9 cellular contexts compared by ENCODE assay signal in genomic region chr11:119148855-119149370, GRCh38. TPM values are rescaled to one million over a fixed set of nuclear protein-coding genes. Genes with fewer than 3 reads are reported as not detected.
DNase-seq lines count a peak whose midpoint lies in the region; ATAC-seq, FAIRE-seq and TF ChIP-seq lines count a peak whose summit lies in the region.
"Had no signal": no experiment of that assay in that cellular context is flagged by ENCODE, and none has a peak within 500 bp of the region (broad histone marks: within the 10 kb centered on the region; RNA-seq: fewer than 3 reads in every experiment).

TSS of gene ABCG4 (plus strand) at chr11:119149052. CDS start at chr11:119149966, 914 bp downstream.

- FAIRE-seq in frontal cortex (lab: Jason Lieb, UNC) (no peak), pancreas (lab: Jason Lieb, UNC) (no peak)
- FAIRE-seq: islet of Langerhans had no signal

- TF ChIP-seq CTCF in AG09309 (IDR thresholded peaks at IDR 0.05; ENCODE audit: control insufficient read depth, insufficient read depth, low read depth, low read length, missing control alignments) (no peak), HL-60 (IDR thresholded peaks at IDR 0.05; ENCODE audit: insufficient read depth, low read length) (no peak), pancreas (IDR thresholded peaks at IDR 0.05) (no peak)

- 0 to 1% methylated on average over 31 to 58 of the region's 58 CpGs for WGBS in pancreas, 2 donors

- no peaks in the 10 kb centered on the region for H3K9me3 ChIP-seq in pancreas

- DNase-seq in AG09309 (ENCODE audit: low read depth) (no peak), HL-60 (ENCODE audit: low read depth in 1 of 2, low spot score in 1 of 2) (no peak), frontal cortex (ENCODE audit: low spot score in 2 of 2) (peak; percentile 42 to 52), pancreas (peak in 2 of 6 donors; percentile 72 to 73), islet precursor cell (no peak), NOMO-1 (lab: John Stamatoyannopoulos, UW; ENCODE audit: unreplicated experiment in 2 of 2) (no peak)
- peak; percentile 49 for DNase-seq in activated T-cell treated with anti-CD3 and anti-CD28 coated beads, Interleukin-2, amount 50 U/mL, for 1 hour

- peak; percentile 32 to 74 (median 57) for ATAC-seq in pancreas
- no peak for ATAC-seq in GM21528 (IDR thresholded peaks at IDR 0.05; ENCODE audit: low FRiP score, unreplicated experiment)

- H3K4me3 ChIP-seq in AG09309 (ENCODE audit: control insufficient read depth, low read depth, low read length) (peak within 1 kb of the TSS; percentile 51), HL-60 (replicated peaks; ENCODE audit: insufficient read depth, low read length) (peak within 1 kb of the TSS; percentile 52), pancreas (peak within 1 kb of the TSS; percentile 38 to 65 (median 47))

- intact Hi-C loops in pancreas (cut with DNase I) = no loop called here

- H3K36me3 ChIP-seq in pancreas = no peaks in the 10 kb centered on the region

- H3K27ac ChIP-seq in HL-60 (replicated peaks) = no peak within 1 kb of the TSS
- H3K27ac ChIP-seq in pancreas = no peak within 1 kb of the TSS

- no peaks in the 10 kb centered on the region for H3K4me1 ChIP-seq in pancreas

- peaks cover 36% of the 10 kb centered on the region for H3K27me3 ChIP-seq in HL-60 (ENCODE audit: insufficient read depth, poor library complexity, severe bottlenecking)
- peaks cover 0 to under 1% (median 0%) of the 10 kb centered on the region in 4 donors for H3K27me3 ChIP-seq in pancreas

RNA-seq across cellular contexts. Expression of gene ABCG4, which starts in this region (rescaled TPM):
- total RNA-seq in frontal cortex = 2.0 TPM
- total RNA-seq in pancreas = not detected
- under 1 TPM; 0.11 to 0.21 TPM for polyA plus RNA-seq in pancreas

Comparison
In these comparisons a context has a peak if more than half of its experiments do, and no peak if none do; other contexts are left out.
1. Peak in ATAC-seq and H3K4me3 ChIP-seq in pancreas; RNA of the gene not detected or under 1 TPM.
2. DNase-seq: peak in activated T-cell treated with anti-CD3 and anti-CD28 coated beads, Interleukin-2, amount 50 U/mL, for 1 hour (single experiment) and frontal cortex (2 of 2); none in AG09309 (single experiment), HL-60 (0 of 2), islet precursor cell (single experiment) and NOMO-1 (0 of 2).
3. Peak in every context shown above with its lines, with median percentiles within 50 percentile points of each other: H3K4me3 ChIP-seq.